17 cellular contexts compared by ENCODE assay signal in genomic region chr20:17810847-17811604, GRCh38.
"Had no signal": no experiment of that assay in that cellular context is flagged by ENCODE, and none has a peak within 500 bp of the region (broad histone marks: within the 10 kb centered on the region; RNA-seq: fewer than 3 reads in every experiment).

No MANE protein-coding gene starts in this region.

- H3K4me3 Mint-ChIP-seq: activated B cell treated with CpG ODN at 0.5 μM for 24 hours; activated CD4-positive, alpha-beta T cell treated with anti-CD3 and anti-CD28 coated beads, Interleukin-2, amount 10 ng/mL, durations not matched to agents 7 days and 5 days; activated naive CD8-positive, alpha-beta T cell treated with anti-CD3 and anti-CD28 coated beads, Interleukin-2, amount 10 ng/mL, durations not matched to agents 7 days and 5 days; activated T-helper 1 cell treated with anti-CD3 and anti-CD28 coated beads, Interleukin-12 subunit alpha, Interleukin-12 subunit beta, Interleukin-2, Interleukin-4 antibody, amounts not matched to agents 30 ng/mL and 10 ng/mL and 1 ng/mL, durations not matched to agents 14 hours and 24 hours and 36 hours; central memory CD8-positive, alpha-beta T cell; immature natural killer cell had no signal

- H3K36me3 ChIP-seq: brain microvascular endothelial cell, esophagus muscularis mucosa, pancreas, tibial artery had no signal

- ATAC-seq: pancreas had no signal

- H3K27ac ChIP-seq: brain microvascular endothelial cell, coronary artery, pancreas had no signal

- H3K4me1 Mint-ChIP-seq: activated CD4-positive, alpha-beta T cell treated with anti-CD3 and anti-CD28 coated beads, Interleukin-2, amount 10 ng/mL, durations not matched to agents 7 days and 5 days; activated naive CD8-positive, alpha-beta T cell treated with anti-CD3 and anti-CD28 coated beads, Interleukin-2, amount 10 ng/mL, durations not matched to agents 7 days and 5 days; central memory CD8-positive, alpha-beta T cell; immature natural killer cell had no signal

- H3K36me3 Mint-ChIP-seq: activated naive CD8-positive, alpha-beta T cell treated with anti-CD3 and anti-CD28 coated beads, Interleukin-2, amount 10 ng/mL, durations not matched to agents 7 days and 5 days; immature natural killer cell had no signal

- FAIRE-seq: pancreas, TTC549, urothelium cell line had no signal

- H3K4me3 ChIP-seq: coronary artery, esophagus muscularis mucosa, pancreas, tibial artery had no signal

- DNase-seq: activated B cell treated with CpG ODN at 0.5 μM for 24 hours; activated CD4-positive, alpha-beta T cell treated with anti-CD3 and anti-CD28 coated beads, Interleukin-2, amount 10 ng/mL, durations not matched to agents 7 days and 5 days; activated naive CD8-positive, alpha-beta T cell treated with anti-CD3 and anti-CD28 coated beads, Interleukin-2, amount 10 ng/mL, durations not matched to agents 7 days and 5 days; anterior cingulate cortex; brain microvascular endothelial cell; immature natural killer cell; pancreas; stimulated activated CD4-positive, alpha-beta T cell treated with anti-CD3 and anti-CD28 coated beads, Interleukin-2, amount 100 ng/mL, for 48 hours; stimulated activated naive CD4-positive, alpha-beta T cell; T-helper 2 cell had no signal

- H3K27me3 Mint-ChIP-seq: activated B cell treated with CpG ODN at 0.5 μM for 24 hours; activated CD4-positive, alpha-beta T cell treated with anti-CD3 and anti-CD28 coated beads, Interleukin-2, amount 10 ng/mL, durations not matched to agents 7 days and 5 days had no signal

- H3K9me3 Mint-ChIP-seq: activated B cell treated with CpG ODN at 0.5 μM for 24 hours; activated CD4-positive, alpha-beta T cell treated with anti-CD3 and anti-CD28 coated beads, Interleukin-2, amount 10 ng/mL, durations not matched to agents 7 days and 5 days; activated naive CD8-positive, alpha-beta T cell treated with anti-CD3 and anti-CD28 coated beads, Interleukin-2, amount 10 ng/mL, durations not matched to agents 7 days and 5 days; activated T-helper 1 cell treated with anti-CD3 and anti-CD28 coated beads, Interleukin-12 subunit alpha, Interleukin-12 subunit beta, Interleukin-2, Interleukin-4 antibody, amounts not matched to agents 30 ng/mL and 10 ng/mL and 1 ng/mL, durations not matched to agents 14 hours and 24 hours and 36 hours; central memory CD8-positive, alpha-beta T cell; immature natural killer cell had no signal

- H3K27ac Mint-ChIP-seq: activated B cell treated with CpG ODN at 0.5 μM for 24 hours; activated CD4-positive, alpha-beta T cell treated with anti-CD3 and anti-CD28 coated beads, Interleukin-2, amount 10 ng/mL, durations not matched to agents 7 days and 5 days; activated naive CD8-positive, alpha-beta T cell treated with anti-CD3 and anti-CD28 coated beads, Interleukin-2, amount 10 ng/mL, durations not matched to agents 7 days and 5 days; activated T-helper 1 cell treated with anti-CD3 and anti-CD28 coated beads, Interleukin-12 subunit alpha, Interleukin-12 subunit beta, Interleukin-2, Interleukin-4 antibody, amounts not matched to agents 30 ng/mL and 10 ng/mL and 1 ng/mL, durations not matched to agents 14 hours and 24 hours and 36 hours; immature natural killer cell had no signal

- H3K9me3 ChIP-seq: esophagus muscularis mucosa, pancreas, tibial artery had no signal

- H3K27me3 ChIP-seq: brain microvascular endothelial cell, esophagus muscularis mucosa, pancreas, tibial artery had no signal
